Comparison of ENCODE assay signal across 7 cellular contexts in the genomic region with DNA sequence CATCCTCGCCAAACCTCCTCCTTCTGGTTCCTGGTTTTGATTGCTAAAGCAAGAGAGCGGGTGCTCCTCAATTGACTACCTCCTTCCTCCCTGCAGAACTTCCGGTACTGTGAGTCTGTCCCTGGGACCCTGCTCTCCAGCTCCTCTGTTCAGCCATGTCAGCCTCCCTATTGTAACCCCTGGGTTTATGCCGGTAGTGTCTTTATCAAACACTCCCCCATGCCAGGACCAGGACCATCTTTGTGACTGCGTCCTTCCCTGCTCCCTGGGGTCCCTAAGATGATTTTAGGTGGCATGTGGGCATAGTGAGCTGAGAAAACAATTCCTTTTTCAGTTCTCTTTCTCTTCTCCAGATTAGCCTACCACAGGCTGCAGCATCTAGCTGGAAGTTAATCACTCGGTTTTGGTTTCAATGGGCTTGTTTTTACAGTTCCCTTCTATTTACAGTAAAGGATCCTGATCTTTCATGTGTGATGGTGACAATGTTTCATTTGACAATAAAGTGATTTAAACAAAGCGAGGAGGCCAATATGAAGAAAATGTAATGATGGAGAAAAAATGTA.
DNase-seq lines count a peak whose midpoint lies in the region; ATAC-seq and TF ChIP-seq lines count a peak whose summit lies in the region.

No MANE protein-coding gene starts in this region.

- TF ChIP-seq POLR2A in GM18505 (IDR thresholded peaks at IDR 0.05; ENCODE audit: borderline replicate concordance, extremely low read depth, insufficient read depth, insufficient read length), result no peak

- ATAC-seq in GM18505 (IDR thresholded peaks at IDR 0.05; ENCODE audit: unreplicated experiment) (peak; percentile 29), GM21723 (IDR thresholded peaks at IDR 0.05; ENCODE audit: unreplicated experiment) (peak; percentile 34)

- peak; percentile 86 for DNase-seq in MV-4-11 (lab: John Stamatoyannopoulos, UW)
- peak; percentile 10 for DNase-seq in midbrain (lab: John Stamatoyannopoulos, UW)
- no peak for DNase-seq in COLO668 (lab: John Stamatoyannopoulos, UW; ENCODE audit: unreplicated experiment)
- DNase-seq in DMS53 (lab: John Stamatoyannopoulos, UW), result no peak
- no peak for DNase-seq in NCI-H1417 (lab: John Stamatoyannopoulos, UW)

Comparison
In these comparisons a context has a peak if more than half of its experiments do, and no peak if none do; other contexts are left out.
1. DNase-seq: peak in MV-4-11 (single experiment) and midbrain (single experiment); none in COLO668 (single experiment), DMS53 (single experiment) and NCI-H1417 (0 of 3).